21 cellular contexts compared by ENCODE assay signal in the genomic region with DNA sequence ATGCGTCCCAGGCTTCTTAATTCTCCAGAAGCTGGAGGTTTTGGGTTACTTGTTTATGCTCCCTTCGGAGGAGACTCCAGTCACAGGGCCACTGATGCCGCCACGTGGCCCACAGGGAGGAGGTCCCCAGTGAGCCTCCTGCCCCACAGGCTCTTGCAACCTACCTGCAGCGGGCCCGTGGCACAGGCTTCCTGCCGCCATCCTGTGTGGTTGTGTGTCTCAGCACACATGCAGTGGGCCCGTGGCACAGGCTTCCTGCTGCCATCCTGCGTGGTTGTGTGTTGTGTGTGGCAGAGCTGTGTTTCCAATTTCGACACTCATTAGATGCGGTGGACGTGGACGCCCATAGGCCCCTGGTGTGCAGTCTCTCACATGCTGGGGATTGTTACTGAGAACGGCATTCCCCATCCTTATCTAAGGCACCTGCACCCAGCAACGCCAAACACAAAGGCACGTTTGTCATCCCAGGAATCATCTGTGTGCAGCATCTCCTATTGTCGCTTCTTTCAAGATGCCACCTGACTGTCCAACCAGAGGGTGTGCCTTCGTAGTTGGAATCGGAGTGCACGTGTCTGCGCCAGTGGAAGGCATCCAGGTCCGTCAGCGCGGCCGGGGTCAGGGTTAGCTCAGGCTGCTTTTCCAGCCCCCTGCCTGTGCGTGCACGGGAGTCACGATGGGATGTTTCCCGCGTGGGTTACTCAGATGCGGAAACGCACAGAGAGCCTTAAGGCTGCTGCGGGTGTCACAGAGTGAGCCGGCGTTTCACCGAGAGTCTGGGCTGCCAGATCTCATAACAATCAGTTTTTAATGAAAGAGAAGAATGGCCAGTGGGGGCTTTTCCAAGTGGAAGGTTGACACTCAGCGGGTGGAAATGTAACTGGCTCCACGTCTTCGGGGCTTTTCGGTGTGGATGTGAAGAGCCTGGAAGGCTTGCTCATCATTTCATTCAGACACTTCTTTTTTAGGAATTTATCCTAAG.
DNase-seq lines count a peak whose midpoint lies in the region; ATAC-seq, FAIRE-seq and TF ChIP-seq lines count a peak whose summit lies in the region.
"Had no signal": no experiment of that assay in that cellular context is flagged by ENCODE, and none has a peak within 500 bp of the region (broad histone marks: within the 10 kb centered on the region; RNA-seq: fewer than 3 reads in every experiment).

No MANE protein-coding gene starts in this region.

- WGBS in K562 (ENCODE audit: insufficient coverage, low coverage, missing lambda C conversion rate): 96% methylated on average over 29 of the region's 40 CpGs
- WGBS in neuronal stem cell (ENCODE audit: extremely low coverage in 2 of 2, insufficient read length in 2 of 2, insufficient replicate concordance in 1 of 2), 2 donors: no CpG with 5 or more reads among the region's 40 CpGs

- H2BK15ac ChIP-seq in neuronal stem cell (ENCODE audit: low read length): no peak overlapping the region

- H3K9me1 ChIP-seq in K562 (ENCODE audit: control insufficient read depth, insufficient read depth, low read length): no peaks in the 10 kb centered on the region

- H3K27me3 ChIP-seq in K562 (ENCODE audit: control insufficient read depth in 2 of 2, insufficient read depth in 2 of 2, low read length in 2 of 2): no peaks in the 10 kb centered on the region
- no peaks in the 10 kb centered on the region for H3K27me3 ChIP-seq in neuronal stem cell (ENCODE audit: control insufficient read depth in 3 of 3, insufficient read depth in 3 of 3, low read depth in 1 of 3, low read length in 3 of 3)
- H3K27me3 ChIP-seq: Peyer's patch, SJSA1 had no signal

- H3K4ac ChIP-seq in neuronal stem cell (ENCODE audit: low read length): no peak overlapping the region

- DNase-seq in K562 (ENCODE audit: extremely low read depth in 1 of 4, low spot score in 3 of 4) (no peak), epidermal melanocyte (ENCODE audit: insufficient read length, low spot score) (peak; percentile 11), neuronal stem cell (ENCODE audit: low spot score) (no peak), superior temporal gyrus (ENCODE audit: extremely low spot score) (peak; percentile 21), DMS53 treated with DMSO at 0.1 percent for 48 hours (lab: John Stamatoyannopoulos, UW; ENCODE audit: unreplicated experiment) (no peak), NCI-H774 (lab: John Stamatoyannopoulos, UW) (no peak), HuH-7 (ENCODE audit: low spot score) (no peak)
- DNase-seq: CD4-positive, CD25-positive, alpha-beta regulatory T cell; DMS79 treated with DMSO at 0.1 percent for 48 hours; NCI-H1105; NCI-H146; NCI-H2081; NCI-H2171; NCI-H345; NCI-H524; NCI-H82; Peyer's patch had no signal

- no peak overlapping the region for H4K8ac ChIP-seq in neuronal stem cell (ENCODE audit: low read depth, low read length)

- intact Hi-C loops in K562 (cut with micrococcal nuclease): no loop called here

- H3K23ac ChIP-seq in neuronal stem cell (ENCODE audit: low read depth, low read length, poor library complexity): peak overlapping the region; percentile 62

- H3K4me1 ChIP-seq in K562 (replicated peaks in 1 of 2; ENCODE audit: control insufficient read depth in 2 of 2, insufficient read depth in 2 of 2, low read length in 2 of 2) (no peaks in the 10 kb centered on the region), neuronal stem cell (ENCODE audit: control insufficient read depth in 2 of 2, insufficient read depth in 1 of 2, low read depth in 1 of 2, low read length in 2 of 2) (no peaks in the 10 kb centered on the region)
- H3K4me1 ChIP-seq: HAP-1, Peyer's patch, SJSA1 had no signal

- H3K79me1 ChIP-seq in neuronal stem cell (ENCODE audit: low read depth, low read length): peaks cover 2% of the 10 kb centered on the region

- H2AK5ac ChIP-seq in neuronal stem cell (ENCODE audit: low read depth, low read length): no peak overlapping the region

- H2BK5ac ChIP-seq in neuronal stem cell (ENCODE audit: low read length): no peak overlapping the region

- TF ChIP-seq CTCF in K562 (IDR thresholded peaks at IDR 0.05 in 2 of 3, conservative IDR thresholded peaks at IDR 0.05 in 1 of 3; ENCODE audit: insufficient read depth in 2 of 3, low read depth in 1 of 3, low read length in 3 of 3): no peak

- no peak overlapping the region for H2BK12ac ChIP-seq in neuronal stem cell (ENCODE audit: low read length)

- H3K14ac ChIP-seq in neuronal stem cell (ENCODE audit: low read length): no peak overlapping the region

- no TSS peak for BruUV-seq in K562 (replicated peaks; lab: Mats Ljungman, UMichigan)

- no peak for TF ChIP-seq EP300 in K562 (IDR thresholded peaks at IDR 0.05; ENCODE audit: low read length)

- H3K9ac ChIP-seq in K562 (ENCODE audit: insufficient read depth in 1 of 2, low read depth in 2 of 2, low read length in 2 of 2) (no peak overlapping the region), neuronal stem cell (ENCODE audit: low read depth, low read length, poor library complexity) (no peak overlapping the region)
- H3K9ac ChIP-seq: KMS-11 had no signal

- H2AFZ ChIP-seq in K562 (ENCODE audit: low read depth, low read length): no peak overlapping the region
- H2AFZ ChIP-seq in neuronal stem cell (ENCODE audit: low read length): no peak overlapping the region

- CTCF ChIA-PET in K562 (lab: Yijun Ruan, JAX; ENCODE audit: low intra/inter-chr PET ratio): no interaction called here

- H3K4me3 ChIP-seq in K562 (no peak overlapping the region), neuronal stem cell (ENCODE audit: low read length in 2 of 2) (peak overlapping the region in 1 of 2 donors; percentile 37)
- H3K4me3 ChIP-seq: HAP-1, Peyer's patch, SJSA1 had no signal

- H2BK120ac ChIP-seq in neuronal stem cell (ENCODE audit: low read depth, low read length): no peak overlapping the region

- POLR2A ChIA-PET in K562 (lab: Yijun Ruan, JAX): no interaction called here

- H3K18ac ChIP-seq in neuronal stem cell (ENCODE audit: low read length): peak overlapping the region; percentile 40

- ATAC-seq in K562: no peak

- no peak for FAIRE-seq in K562 (lab: Jason Lieb, UNC)

- H4K91ac ChIP-seq in neuronal stem cell (ENCODE audit: low read depth, low read length, poor library complexity): peak overlapping the region; percentile 67

- no peaks in the 10 kb centered on the region for H4K20me1 ChIP-seq in K562 (replicated peaks; ENCODE audit: control insufficient read depth, insufficient read depth, low read length)

- TF ChIP-seq POLR2A in K562 (conservative IDR thresholded peaks at IDR 0.05): no peak

- H3K36me3 ChIP-seq in K562 (ENCODE audit: control insufficient read depth, insufficient read depth, low read length) (peaks cover 14% of the 10 kb centered on the region; the same call in 1 of the 3 replicates), neuronal stem cell (replicated peaks in 1 of 2; ENCODE audit: control insufficient read depth in 2 of 2, insufficient read depth in 2 of 2, low read length in 2 of 2) (peaks cover 14 to 21% of the 10 kb centered on the region in 2 donors)
- H3K36me3 ChIP-seq: HAP-1, SJSA1 had no signal

- H3K27ac ChIP-seq in K562 (ENCODE audit: extremely low read depth, low read depth, low read length) (no peak overlapping the region), neuronal stem cell (replicated peaks; ENCODE audit: low read length) (no peak overlapping the region)
- H3K27ac ChIP-seq: HL-60, KMS-11, Peyer's patch, SJSA1 had no signal

- in situ Hi-C loops in K562 (cut with MboI): no loop called here

- H3K4me2 ChIP-seq in K562 (ENCODE audit: insufficient read depth, low read length) (no peak overlapping the region), neuronal stem cell (ENCODE audit: insufficient read depth, low read length, poor library complexity, severe bottlenecking) (no peak overlapping the region)
- H3K4me2 ChIP-seq: KMS-11 had no signal

- no peaks in the 10 kb centered on the region for H3K9me3 ChIP-seq in K562 (replicated peaks; ENCODE audit: control insufficient read depth, insufficient read depth, low read depth, low read length)
- peaks cover 2 to 3% of the 10 kb centered on the region in 2 donors for H3K9me3 ChIP-seq in neuronal stem cell (replicated peaks in 1 of 2; ENCODE audit: control insufficient read depth in 2 of 2, insufficient read depth in 1 of 2, low read depth in 1 of 2, low read length in 2 of 2)
- H3K9me3 ChIP-seq: HAP-1, Peyer's patch, SJSA1 had no signal

- no peaks in the 10 kb centered on the region for H3K79me2 ChIP-seq in K562 (ENCODE audit: control insufficient read depth, insufficient read depth, low read length)

- TF ChIP-seq RAD21 in K562 (CRISPR knock-in tag; conservative IDR thresholded peaks at IDR 0.05 in 1 of 2, IDR thresholded peaks at IDR 0.05 in 1 of 2): no peak

TF ChIP-seq in K562, 482 proteins besides CTCF, POLR2A, EP300 and RAD21:
- TF ChIP-seq POLR2G (IDR thresholded peaks at IDR 0.05; ENCODE audit: low read depth, low read length) (peak; percentile 15; the same call in 1 of the 2 replicates), CBX5 (IDR thresholded peaks at IDR 0.05; ENCODE audit: borderline replicate concordance, low read depth) (no peak)

Comparison
In these comparisons a context has a peak if more than half of its experiments do, and no peak if none do; other contexts are left out.
1. DNase-seq: peak in epidermal melanocyte (single experiment) and superior temporal gyrus (single experiment); none in K562 (0 of 4), neuronal stem cell (single experiment), DMS53 treated with DMSO at 0.1 percent for 48 hours (single experiment), NCI-H774 (single experiment) and HuH-7 (single experiment).